ENCODE assay signal across 8 cellular contexts in genomic region chr21:45330075-45330781, GRCh38. TPM values are rescaled to one million over a fixed set of nuclear protein-coding genes. Genes with fewer than 3 reads are reported as not detected.
A peak's percentile ranks its signal among the peaks of the same experiment; 100 is the strongest.
DNase-seq lines count a peak whose midpoint lies in the region; ATAC-seq and TF ChIP-seq lines count a peak whose summit lies in the region.

No MANE protein-coding gene starts in this region.

- 48 to 62% methylated on average over 12 to 15 of the region's 15 CpGs for WGBS in lung, 2 donors

- H3K4me1 ChIP-seq in HUES6 (ENCODE audit: control insufficient read depth, insufficient read depth, low read length) (peaks cover 55% of the 10 kb centered on the region), lung (ENCODE audit: control insufficient read depth in 2 of 2, insufficient read depth in 2 of 2, low read length in 2 of 2) (peaks cover 0 to 10% of the 10 kb centered on the region in 2 donors)

- DNase-seq in AG08395 (ENCODE audit: low spot score) (peak; percentile 81), cardiac fibroblast (ENCODE audit: low read depth in 2 of 2) (peak; percentile 74 to 87), lung (ENCODE audit: low spot score) (peak; percentile 88), MV-4-11 (lab: John Stamatoyannopoulos, UW) (no peak), T-helper 2 cell (no peak)
- no peak for DNase-seq in activated CD8-positive, alpha-beta memory T cell treated with anti-CD3 and anti-CD28 coated beads for 24 hours

- ATAC-seq in lung (ENCODE audit: insufficient read depth, low FRiP score) (peak; percentile 22), GM21447 (IDR thresholded peaks at IDR 0.05; ENCODE audit: unreplicated experiment) (no peak)

- H3K9ac ChIP-seq in HUES6 (ENCODE audit: low read length), result peak overlapping the region; percentile 82

- no peaks in the 10 kb centered on the region for H3K9me3 ChIP-seq in HUES6 (ENCODE audit: control insufficient read depth, insufficient read depth, low read depth, low read length)
- H3K9me3 ChIP-seq in lung (ENCODE audit: control insufficient read depth in 2 of 2, insufficient read depth in 1 of 2, low read length in 1 of 2), result no peaks in the 10 kb centered on the region

- peak overlapping the region; percentile 81 for H3K27ac ChIP-seq in HUES6 (ENCODE audit: low read depth, low read length)
- peak overlapping the region in 1 of 2 donors; percentile 15 for H3K27ac ChIP-seq in lung (ENCODE audit: low read depth in 1 of 2, low read length in 1 of 2)

- H3K36me3 ChIP-seq in HUES6 (ENCODE audit: control insufficient read depth, insufficient read depth, low read length) (no peaks in the 10 kb centered on the region), lung (ENCODE audit: control insufficient read depth in 2 of 2, insufficient read depth in 2 of 2, low read length in 2 of 2) (no peaks in the 10 kb centered on the region)

- TF ChIP-seq CTCF in cardiac fibroblast (IDR thresholded peaks at IDR 0.05; ENCODE audit: low read depth, low read length) (no peak), lung (IDR thresholded peaks at IDR 0.05; ENCODE audit: control extremely low read depth, extremely low read depth) (no peak)

- no peak overlapping the region for H3K4me3 ChIP-seq in HUES6 (ENCODE audit: low read depth, low read length)
- no peak overlapping the region for H3K4me3 ChIP-seq in cardiac fibroblast (replicated peaks in 1 of 2; ENCODE audit: low read depth in 2 of 2, low read length in 2 of 2)
- no peak overlapping the region for H3K4me3 ChIP-seq in lung

- H3K27me3 ChIP-seq in HUES6 (ENCODE audit: control insufficient read depth, insufficient read depth, low read length) (no peaks in the 10 kb centered on the region), lung (ENCODE audit: control insufficient read depth, insufficient read depth) (no peaks in the 10 kb centered on the region)

RNA-seq across cellular contexts. Expression of gene POFUT2, which starts 42.5 kb away (rescaled TPM):
- total RNA-seq in lung, result 10 to 100 TPM; 34.1 to 35.7 TPM
- 10 to 100 TPM; 17.9 to 18.1 TPM for polyA plus RNA-seq in lung

Comparison
In these comparisons a context has a peak if more than half of its experiments do, and no peak if none do; other contexts are left out.
1. DNase-seq: peak in AG08395 (single experiment), cardiac fibroblast (2 of 2) and lung (single experiment); none in MV-4-11 (single experiment), T-helper 2 cell (0 of 5) and activated CD8-positive, alpha-beta memory T cell treated with anti-CD3 and anti-CD28 coated beads for 24 hours (single experiment).